ENCODE assay signal across 17 cellular contexts in genomic region chr22:44249376-44250147, GRCh38.
DNase-seq lines count a peak whose midpoint lies in the region; ATAC-seq and TF ChIP-seq lines count a peak whose summit lies in the region.
"Had no signal": no experiment of that assay in that cellular context is flagged by ENCODE, and none has a peak within 500 bp of the region (broad histone marks: within the 10 kb centered on the region; RNA-seq: fewer than 3 reads in every experiment).

No MANE protein-coding gene starts in this region.

- no peaks in the 10 kb centered on the region for H3K27me3 ChIP-seq in right atrium auricular region

- H3K27ac ChIP-seq in right atrium auricular region (no peak overlapping the region), substantia nigra (ENCODE audit: low read depth, low read length, poor library complexity, severe bottlenecking) (no peak overlapping the region)

- H3K36me3 ChIP-seq in right atrium auricular region: no peaks in the 10 kb centered on the region

- H3K4me1 Mint-ChIP-seq in chondrocyte (ENCODE audit: low read depth): no peaks in the 10 kb centered on the region
- H3K4me1 Mint-ChIP-seq: B cell, GM23338, H9 had no signal

- no peak overlapping the region for H3K27ac Mint-ChIP-seq in chondrocyte (ENCODE audit: unreplicated experiment)
- H3K27ac Mint-ChIP-seq: B cell; CD4-positive, alpha-beta T cell; GM23338; H9; HFFc6 had no signal

- peaks cover 17% of the 10 kb centered on the region for H3K9me3 Mint-ChIP-seq in chondrocyte (ENCODE audit: low read depth)

- TF ChIP-seq CTCF in right atrium auricular region (IDR thresholded peaks at IDR 0.05) (no peak), chondrocyte (IDR thresholded peaks at IDR 0.05) (no peak)

- H3K4me3 ChIP-seq in right atrium auricular region: no peak overlapping the region
- H3K4me3 ChIP-seq: GM23338 had no signal

- intact Hi-C loops in Right ventricle myocardium inferior (cut with DNase I): no loop called here

- peaks cover 28% of the 10 kb centered on the region for H3K36me3 Mint-ChIP-seq in chondrocyte (ENCODE audit: low read depth)

- no peak for ATAC-seq in Right ventricle myocardium inferior
- ATAC-seq: GM23338 had no signal

- H3K9me3 ChIP-seq in right atrium auricular region: peaks cover 0 to 17% of the 10 kb centered on the region in 2 donors

- H3K4me1 ChIP-seq in right atrium auricular region: no peaks in the 10 kb centered on the region

- peaks cover 11% of the 10 kb centered on the region for H3K27me3 Mint-ChIP-seq in chondrocyte (ENCODE audit: low read depth)

- DNase-seq in right atrium auricular region (ENCODE audit: low spot score) (peak; percentile 9), Right ventricle myocardium inferior (ENCODE audit: missing footprints) (no peak), chondrocyte (ENCODE audit: low spot score) (peak; percentile 52), mucosa of gallbladder (ENCODE audit: low spot score) (peak; percentile 6), substantia nigra (lab: John Stamatoyannopoulos, UW) (no peak), nucleus accumbens (lab: John Stamatoyannopoulos, UW) (no peak)
- DNase-seq in stimulated activated CD4-positive, alpha-beta T cell treated with anti-CD3 and anti-CD28 coated beads, Interleukin-4, amount 100 ng/mL, for 1 hour: no peak
- DNase-seq: C1 segment of cervical spinal cord; Calu3; CD4-positive, alpha-beta T cell; DMS 273 treated with DMSO at 0.1 percent for 48 hours; DMS79 treated with DMSO at 0.1 percent for 48 hours; EL; H9; HFFc6 had no signal

- H3K4me3 Mint-ChIP-seq in chondrocyte (ENCODE audit: unreplicated experiment): no peak overlapping the region
- H3K4me3 Mint-ChIP-seq: B cell; CD4-positive, alpha-beta T cell; GM23338; H9; HFFc6 had no signal

Comparison
In these comparisons a context has a peak if more than half of its experiments do, and no peak if none do; other contexts are left out.
1. DNase-seq: peak in right atrium auricular region (single experiment), chondrocyte (single experiment) and mucosa of gallbladder (single experiment); none in Right ventricle myocardium inferior (single experiment), substantia nigra (0 of 49), stimulated activated CD4-positive, alpha-beta T cell treated with anti-CD3 and anti-CD28 coated beads, Interleukin-4, amount 100 ng/mL, for 1 hour (single experiment) and nucleus accumbens (0 of 56).